In genomic region chr2:15169326-15170038, GRCh38 we compare ENCODE assay signal across 1 cellular context.
TF ChIP-seq lines count a peak whose summit lies in the region.

No MANE protein-coding gene starts in this region.

TF ChIP-seq in IMR-90, 13 proteins besides CTCF, POLR2A, EP300 and RAD21 (continued from another document):
- TF ChIP-seq ELK1 (IDR thresholded peaks at IDR 0.05; ENCODE audit: borderline replicate concordance, low read depth, low read length): no peak
- TF ChIP-seq BHLHE40 (IDR thresholded peaks at IDR 0.05; ENCODE audit: low read depth, low read length): peak; percentile 99
- peak; percentile 67 for TF ChIP-seq RCOR1 (IDR thresholded peaks at IDR 0.05; ENCODE audit: insufficient replicate concordance, low read length)
